16 cellular contexts compared by ENCODE assay signal in the genomic region with DNA sequence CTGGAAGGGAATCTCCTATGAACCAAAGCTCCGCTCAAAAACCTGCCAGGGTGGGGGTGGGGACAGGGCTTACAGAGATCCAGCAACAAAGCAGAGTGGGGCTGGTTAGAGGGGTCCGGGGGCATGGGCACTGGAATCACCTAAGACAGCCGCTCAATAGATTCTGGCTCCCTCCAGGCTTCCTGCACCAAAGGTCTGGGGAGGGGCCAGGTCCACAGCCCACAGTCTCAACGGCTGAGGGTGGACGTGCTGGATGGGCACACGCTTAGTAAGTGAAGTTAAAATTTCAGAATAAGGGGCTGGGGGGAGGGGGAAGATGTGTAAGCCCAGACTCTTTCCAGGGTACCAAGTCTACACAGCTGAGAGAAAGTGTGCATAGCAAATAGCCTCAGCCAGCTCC. TPM values are rescaled to one million over a fixed set of nuclear protein-coding genes. Genes with fewer than 3 reads are reported as not detected.
A peak's percentile ranks its signal among the peaks of the same experiment; 100 is the strongest.
DNase-seq lines count a peak whose midpoint lies in the region; ATAC-seq and TF ChIP-seq lines count a peak whose summit lies in the region.
"Had no signal": no experiment of that assay in that cellular context is flagged by ENCODE, and none has a peak within 500 bp of the region (broad histone marks: within the 10 kb centered on the region; RNA-seq: fewer than 3 reads in every experiment).

No MANE protein-coding gene starts in this region.

- no peak overlapping the region for H3K9ac ChIP-seq in GM23248
- no peak overlapping the region for H3K9ac ChIP-seq in fibroblast of lung (ENCODE audit: insufficient read depth, low read length)

- H3K27me3 Mint-ChIP-seq in natural killer cell (ENCODE audit: low read depth in 2 of 2) = no peaks in the 10 kb centered on the region
- no peaks in the 10 kb centered on the region for H3K27me3 Mint-ChIP-seq in stimulated activated memory B cell treated with anti-CD40 and anti-IgM and Interleukin-4, amounts not matched to agents 10 μg/mL and 1 μg/mL and 100 μg/mL, for 72 hours
- H3K27me3 Mint-ChIP-seq: B cell; CD4-positive, alpha-beta T cell had no signal

- POLR2A ChIA-PET in PC-9 (lab: Charles Lee; ENCODE audit: unreplicated experiment) = interaction anchor here (0.7 kb wide), 1 partner anchor 10 kb away, joined by 5 read pairs; no protein-coding TSS in a partner anchor

- no peaks in the 10 kb centered on the region for H3K9me2 ChIP-seq in GM23248 (ENCODE audit: insufficient read depth)
- no peaks in the 10 kb centered on the region for H3K9me2 ChIP-seq in PC-9 (ENCODE audit: insufficient read depth)

- 94 to 100% methylated on average over 6 of the region's 6 CpGs for WGBS in GM23248 (ENCODE audit: low coverage in 1 of 2, low lambda C conversion rate in 2 of 2, missing lambda C conversion rate in 2 of 2), 2 experiments

- H3K9me3 ChIP-seq in GM23248 (ENCODE audit: low read depth) = no peaks in the 10 kb centered on the region
- no peaks in the 10 kb centered on the region for H3K9me3 ChIP-seq in PC-9 (ENCODE audit: insufficient read depth, low read depth)
- no peaks in the 10 kb centered on the region for H3K9me3 ChIP-seq in fibroblast of lung (ENCODE audit: control insufficient read depth, insufficient read depth, low read depth, low read length)
- H3K9me3 ChIP-seq in osteoblast (ENCODE audit: low read depth, low read length) = no peaks in the 10 kb centered on the region
- H3K9me3 ChIP-seq: HAP-1 had no signal

- H3K4me1 ChIP-seq in GM23248 (ENCODE audit: insufficient read depth) (peaks cover 21% of the 10 kb centered on the region), PC-9 (replicated peaks; ENCODE audit: insufficient read depth) (peaks cover 11% of the 10 kb centered on the region), fibroblast of lung (ENCODE audit: control insufficient read depth, extremely low read depth, insufficient read depth, low read length) (peaks cover 10% of the 10 kb centered on the region), osteoblast (ENCODE audit: insufficient read depth, low read length) (peaks cover 13% of the 10 kb centered on the region)
- H3K4me1 ChIP-seq: HAP-1 had no signal

- H3K4me2 ChIP-seq in GM23248 (ENCODE audit: unreplicated experiment) = no peak overlapping the region
- H3K4me2 ChIP-seq in PC-9 = no peak overlapping the region
- H3K4me2 ChIP-seq in fibroblast of lung (ENCODE audit: extremely low read depth, insufficient read depth, low read length) = no peak overlapping the region
- no peak overlapping the region for H3K4me2 ChIP-seq in osteoblast (ENCODE audit: insufficient read depth, low read length)

- no peak for DNase-seq in GM23248
- no peak for DNase-seq in PC-9
- DNase-seq in fibroblast of lung (ENCODE audit: low read depth in 2 of 2) = no peak
- no peak for DNase-seq in osteoblast (ENCODE audit: insufficient read length, low spot score, missing footprints)
- DNase-seq in natural killer cell = no peak
- no peak for DNase-seq in dermis blood vessel endothelial cell
- DNase-seq: C1 segment of cervical spinal cord; CD4-positive, alpha-beta T cell; DMS79 had no signal

- no peak overlapping the region for H3K27ac Mint-ChIP-seq in natural killer cell
- H3K27ac Mint-ChIP-seq in stimulated activated memory B cell treated with anti-CD40 and anti-IgM and Interleukin-4, amounts not matched to agents 10 μg/mL and 1 μg/mL and 100 μg/mL, for 72 hours = no peak overlapping the region
- H3K27ac Mint-ChIP-seq: B cell; CD4-positive, alpha-beta T cell; IgD-negative memory B cell had no signal

- CTCF ChIA-PET in PC-9 (lab: Charles Lee) = no interaction called here

- H3K36me3 ChIP-seq in GM23248 (ENCODE audit: low read depth) = no peaks in the 10 kb centered on the region
- H3K36me3 ChIP-seq in PC-9 (ENCODE audit: low read depth) = no peaks in the 10 kb centered on the region
- peaks cover 4% of the 10 kb centered on the region for H3K36me3 ChIP-seq in fibroblast of lung (ENCODE audit: control insufficient read depth, insufficient read depth, low read length)
- no peaks in the 10 kb centered on the region for H3K36me3 ChIP-seq in osteoblast (ENCODE audit: insufficient read depth, low read length)
- H3K36me3 ChIP-seq: HAP-1 had no signal

- H4K20me1 ChIP-seq in GM23248 (ENCODE audit: insufficient read depth) (no peaks in the 10 kb centered on the region), PC-9 (ENCODE audit: insufficient read depth) (no peaks in the 10 kb centered on the region), fibroblast of lung (ENCODE audit: control insufficient read depth, extremely low read depth, insufficient read depth, low read length) (no peaks in the 10 kb centered on the region), osteoblast (ENCODE audit: insufficient read depth, low read length) (no peaks in the 10 kb centered on the region)

- H3K36me3 Mint-ChIP-seq in natural killer cell = no peaks in the 10 kb centered on the region
- H3K36me3 Mint-ChIP-seq in stimulated activated memory B cell treated with anti-CD40 and anti-IgM and Interleukin-4, amounts not matched to agents 10 μg/mL and 1 μg/mL and 100 μg/mL, for 72 hours = no peaks in the 10 kb centered on the region

- H3K27me3 ChIP-seq in GM23248 (replicated peaks; ENCODE audit: insufficient read depth) (no peaks in the 10 kb centered on the region), PC-9 (ENCODE audit: insufficient read depth, low read depth) (no peaks in the 10 kb centered on the region), fibroblast of lung (ENCODE audit: control insufficient read depth, insufficient read depth, low read length) (no peaks in the 10 kb centered on the region), osteoblast (ENCODE audit: insufficient read depth, low read length) (no peaks in the 10 kb centered on the region)

- intact Hi-C loops in PC-9 (cut with micrococcal nuclease; ENCODE audit: unreplicated experiment) = no loop called here
- intact Hi-C loops in natural killer cell (cut with micrococcal nuclease) = no loop called here

- no peak overlapping the region for H2AFZ ChIP-seq in GM23248
- no peak overlapping the region for H2AFZ ChIP-seq in PC-9
- no peak overlapping the region for H2AFZ ChIP-seq in fibroblast of lung (ENCODE audit: low read length)
- no peak overlapping the region for H2AFZ ChIP-seq in osteoblast (ENCODE audit: low read length)

- peaks cover under 1 to 10% of the 10 kb centered on the region in 2 donors for H3K4me1 Mint-ChIP-seq in natural killer cell
- H3K4me1 Mint-ChIP-seq in stimulated activated memory B cell treated with anti-CD40 and anti-IgM and Interleukin-4, amounts not matched to agents 10 μg/mL and 1 μg/mL and 100 μg/mL, for 72 hours = no peaks in the 10 kb centered on the region
- H3K4me1 Mint-ChIP-seq: B cell had no signal

- no peaks in the 10 kb centered on the region for H3K9me3 Mint-ChIP-seq in natural killer cell
- no peaks in the 10 kb centered on the region for H3K9me3 Mint-ChIP-seq in stimulated activated memory B cell treated with anti-CD40 and anti-IgM and Interleukin-4, amounts not matched to agents 10 μg/mL and 1 μg/mL and 100 μg/mL, for 72 hours
- H3K9me3 Mint-ChIP-seq: CD4-positive, alpha-beta T cell; IgD-negative memory B cell had no signal

- H3K4me3 ChIP-seq in GM23248 = no peak overlapping the region
- no peak overlapping the region for H3K4me3 ChIP-seq in PC-9
- H3K4me3 ChIP-seq in fibroblast of lung (replicated peaks in 1 of 4; ENCODE audit: control extremely low read depth in 1 of 4, insufficient read depth in 1 of 4, low read depth in 3 of 4, low read length in 4 of 4) = no peak overlapping the region
- no peak overlapping the region for H3K4me3 ChIP-seq in osteoblast (ENCODE audit: insufficient read depth, low read length)
- H3K4me3 ChIP-seq: GM12878, HAP-1 had no signal

- in situ Hi-C loops in GM23248 (cut with MboI) = no loop called here

- H3K27ac ChIP-seq in GM23248 (peak overlapping the region; percentile 45), PC-9 (peak overlapping the region; percentile 57), fibroblast of lung (ENCODE audit: insufficient read depth, low read length) (peak overlapping the region; percentile 55), osteoblast (ENCODE audit: low read depth, low read length) (peak overlapping the region; percentile 44)

- H3F3A ChIP-seq in GM23248 (ENCODE audit: insufficient read depth) (peaks cover 13% of the 10 kb centered on the region; the same call in 1 of the 2 replicates), PC-9 (ENCODE audit: insufficient read depth, low read depth) (no peaks in the 10 kb centered on the region; the same call in 1 of the 2 replicates)

- ATAC-seq in GM18511 (IDR thresholded peaks at IDR 0.05; ENCODE audit: unreplicated experiment) = no peak
- ATAC-seq in natural killer cell = no peak
- no peak for ATAC-seq in stimulated activated memory B cell treated with anti-CD40 and anti-IgM and Interleukin-4, amounts not matched to agents 10 μg/mL and 1 μg/mL and 100 μg/mL, for 72 hours
- ATAC-seq: GM12878 had no signal

- no TSS peak for BruUV-seq in PC-9 (replicated peaks; lab: Mats Ljungman, UMichigan)

- no peak overlapping the region for H3K4me3 Mint-ChIP-seq in natural killer cell
- H3K4me3 Mint-ChIP-seq in stimulated activated memory B cell treated with anti-CD40 and anti-IgM and Interleukin-4, amounts not matched to agents 10 μg/mL and 1 μg/mL and 100 μg/mL, for 72 hours = no peak overlapping the region
- H3K4me3 Mint-ChIP-seq: B cell; CD4-positive, alpha-beta T cell; IgD-negative memory B cell had no signal

- TF ChIP-seq CTCF in PC-9 (conservative IDR thresholded peaks at IDR 0.05) (no peak), fibroblast of lung (conservative IDR thresholded peaks at IDR 0.05 in 1 of 2, IDR thresholded peaks at IDR 0.05 in 1 of 2; ENCODE audit: low read depth in 1 of 2, low read length in 2 of 2) (no peak), osteoblast (IDR thresholded peaks at IDR 0.05; ENCODE audit: extremely low read depth, low read depth, low read length) (no peak), natural killer cell (IDR thresholded peaks at IDR 0.05) (no peak)

- H3K79me2 ChIP-seq in GM23248 (ENCODE audit: insufficient read depth) (no peaks in the 10 kb centered on the region), PC-9 (ENCODE audit: low read depth) (no peaks in the 10 kb centered on the region), fibroblast of lung (ENCODE audit: control insufficient read depth, insufficient read depth, low read length) (no peaks in the 10 kb centered on the region), osteoblast (ENCODE audit: insufficient read depth, low read length) (no peaks in the 10 kb centered on the region)

RNA-seq across cellular contexts. Expression of gene PYROXD2, which starts 31.1 kb away (rescaled TPM):
- total RNA-seq in GM23248 (2014; rRNA removed; shearing (Covaris generic)) = 13.8 and 14.0 TPM in 2 replicates
- polyA plus RNA-seq in GM23248 (2016; fragmentation: Nextera tagmentation; extraction: Ambion mirVana) (12.0 and 12.1 TPM in 2 replicates), fibroblast of lung (8.7 and 15.9 TPM in 2 replicates)
- total RNA-seq in PC-9 (2021) (28.0 and 28.2 TPM in 2 replicates), fibroblast of lung (12.8 and 16.0 TPM in 2 replicates), osteoblast (11.6 and 12.4 TPM in 2 replicates), natural killer cell (10 to 100 TPM; 20.8 to 28.2 (median 28.0) TPM), dermis blood vessel endothelial cell (3.6 and 6.4 TPM in 2 replicates)
- 9.3 and 16.8 TPM in 2 replicates for polyA plus RNA-seq in fibroblast of lung (2012)
- 6.9 and 20.3 TPM in 2 replicates for polyA minus RNA-seq in fibroblast of lung (ENCODE audit: low replicate concordance)
- total RNA-seq: G401 had no signal
